In the genomic region with DNA sequence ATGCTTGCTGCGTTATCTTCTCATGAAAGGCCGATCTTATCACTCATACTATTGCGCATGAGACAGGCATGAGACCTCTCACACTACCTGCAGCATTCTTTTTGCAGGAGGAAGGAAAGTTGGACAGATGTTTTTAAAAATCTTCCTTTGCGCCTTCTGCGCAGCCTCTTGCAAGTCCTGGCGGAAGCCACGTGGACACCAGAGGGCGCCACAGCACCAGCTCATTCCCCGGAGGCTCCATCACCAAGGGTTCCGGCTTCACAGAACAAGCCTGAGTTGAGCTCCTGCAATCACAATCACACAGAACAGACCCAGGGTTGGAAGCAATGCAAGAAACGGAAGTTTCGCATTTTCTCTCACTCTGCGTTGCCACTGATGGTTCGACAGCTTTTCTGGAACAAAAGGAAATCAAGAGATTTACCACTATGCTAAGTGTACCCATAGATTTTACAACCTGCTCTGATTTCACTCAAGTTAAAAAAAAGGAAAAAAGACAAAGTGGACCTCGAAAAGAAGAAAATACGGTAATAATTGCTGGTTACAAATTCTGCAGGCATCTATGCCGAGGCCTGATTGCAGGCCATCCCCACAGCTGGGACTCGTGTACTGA, we compare ENCODE assay signal across 8 cellular contexts.
DNase-seq lines count a peak whose midpoint lies in the region; ATAC-seq and TF ChIP-seq lines count a peak whose summit lies in the region.

No MANE protein-coding gene starts in this region.

- H3K27ac Mint-ChIP-seq in MCF 10A (ENCODE audit: low read depth, unreplicated experiment): no peak overlapping the region

- H3K27me3 Mint-ChIP-seq in MCF 10A (ENCODE audit: insufficient read depth, unreplicated experiment): peaks cover 12% of the 10 kb centered on the region

- CTCF ChIA-PET in MCF 10A (lab: Yijun Ruan, JAX): interaction anchor here (0.6 to 15.8 kb wide), 83 partner anchors 9 to 1087 kb away, joined by 3 to 326 read pairs (median 4); a partner anchor contains a TSS

- H3K4me1 Mint-ChIP-seq in MCF 10A (ENCODE audit: insufficient read depth, unreplicated experiment): peaks cover 9% of the 10 kb centered on the region

- TF ChIP-seq CTCF in GM12865 (IDR thresholded peaks at IDR 0.05; ENCODE audit: insufficient read depth, low read depth, low read length, missing control alignments) (peak; percentile 92), VCaP (conservative IDR thresholded peaks at IDR 0.05) (peak; percentile 100), MCF 10A (IDR thresholded peaks at IDR 0.05; ENCODE audit: unreplicated experiment) (peak; percentile 93)

- POLR2A ChIA-PET in MCF 10A (lab: Yijun Ruan, JAX): interaction anchor here (0.5 to 1.8 kb wide), 17 partner anchors 12 to 525 kb away, joined by 3 to 10 read pairs (median 3); no protein-coding TSS in a partner anchor

- H3K27me3 ChIP-seq in iPS-18a (ENCODE audit: control insufficient read depth, insufficient read depth, low read length): peaks cover 22% of the 10 kb centered on the region

- DNase-seq in GM12865 (ENCODE audit: low read depth): peak; percentile 89
- peak; percentile 38 to 68 for DNase-seq in NCI-H1930 (lab: John Stamatoyannopoulos, UW)
- peak; percentile 87 for DNase-seq in MCF 10A (ENCODE audit: unreplicated experiment)
- peak; percentile 88 for DNase-seq in smooth muscle cell of the brain vasculature (ENCODE audit: low read depth, low spot score)

- H3K27ac ChIP-seq in VCaP: peak overlapping the region; percentile 33; the same call in 1 of the 2 replicates
- H3K27ac ChIP-seq in iPS-18a (ENCODE audit: low read length): no peak overlapping the region

- BruUV-seq in MCF 10A (replicated peaks; lab: Mats Ljungman, UMichigan): no TSS peak

- no peak overlapping the region for H3K9ac ChIP-seq in iPS-18a (ENCODE audit: low read length)

- ATAC-seq in HG02763 (IDR thresholded peaks at IDR 0.05; ENCODE audit: unreplicated experiment): peak; percentile 66
- no peak for ATAC-seq in GM21447 (IDR thresholded peaks at IDR 0.05; ENCODE audit: unreplicated experiment)

- H3K4me1 ChIP-seq in iPS-18a (ENCODE audit: control insufficient read depth, low read depth, low read length): no peaks in the 10 kb centered on the region

- intact Hi-C loops in MCF 10A (cut with micrococcal nuclease): loop anchor here (1.0 to 10.0 kb wide), 9 partner anchors 83 to 517 kb away; a partner anchor contains a TSS

- no peaks in the 10 kb centered on the region for H3K36me3 ChIP-seq in iPS-18a (ENCODE audit: control insufficient read depth, low read depth, low read length)

- H3K9me3 ChIP-seq in iPS-18a (ENCODE audit: control insufficient read depth, low read depth, low read length): no peaks in the 10 kb centered on the region

- no peaks in the 10 kb centered on the region for H3K36me3 Mint-ChIP-seq in MCF 10A (ENCODE audit: insufficient read depth, unreplicated experiment)

- H3K9me3 Mint-ChIP-seq in MCF 10A (ENCODE audit: unreplicated experiment): no peaks in the 10 kb centered on the region

- no peak overlapping the region for H3K4me3 ChIP-seq in GM12865 (ENCODE audit: low read depth, low read length)
- peak overlapping the region; percentile 57 for H3K4me3 ChIP-seq in iPS-18a (ENCODE audit: low read length)

- peak overlapping the region; percentile 43 for H3K4me3 Mint-ChIP-seq in MCF 10A (ENCODE audit: unreplicated experiment)
